Comparison of ENCODE assay signal across 24 cellular contexts in the genomic region with DNA sequence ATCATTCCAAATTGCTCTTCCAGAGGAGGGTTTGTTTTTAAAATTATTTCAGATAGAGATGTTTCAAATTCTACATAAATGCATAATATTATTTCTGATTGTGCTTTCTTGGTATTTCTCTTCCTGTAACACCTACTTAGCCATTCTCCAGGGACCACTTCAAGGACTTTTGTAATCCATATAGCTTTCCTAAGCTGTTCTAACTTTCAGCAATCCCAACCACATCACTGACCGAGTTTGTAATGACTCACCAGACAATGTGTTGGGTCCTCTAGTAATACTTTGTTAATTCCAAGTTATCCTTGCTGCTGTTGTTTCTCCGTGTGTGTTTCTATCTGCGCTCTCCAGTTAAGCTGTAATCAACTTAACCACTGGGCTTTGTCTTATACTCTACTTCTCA.
DNase-seq lines count a peak whose midpoint lies in the region; ATAC-seq and TF ChIP-seq lines count a peak whose summit lies in the region.
"Had no signal": no experiment of that assay in that cellular context is flagged by ENCODE, and none has a peak within 500 bp of the region (broad histone marks: within the 10 kb centered on the region; RNA-seq: fewer than 3 reads in every experiment).

No MANE protein-coding gene starts in this region.

- no peak overlapping the region for H3K23ac ChIP-seq in H9 (ENCODE audit: insufficient read length, low read depth, low read length)

- H3K27ac ChIP-seq in left ventricle myocardium inferior (replicated peaks): no peak overlapping the region
- no peak overlapping the region for H3K27ac ChIP-seq in left lung
- no peak overlapping the region for H3K27ac ChIP-seq in H9 (ENCODE audit: insufficient read length, low read depth, low read length)
- H3K27ac ChIP-seq: epithelial cell of prostate, HL-60 had no signal

- no peak overlapping the region for H3K4me3 Mint-ChIP-seq in H9
- H3K4me3 Mint-ChIP-seq: activated naive CD4-positive, alpha-beta T cell treated with anti-CD3 and anti-CD28 coated beads for 36 hours; CD14-positive monocyte; GM23338 had no signal

- H4K5ac ChIP-seq in H9 (ENCODE audit: insufficient read length, low read depth, low read length): no peak overlapping the region

- no peaks in the 10 kb centered on the region for H3K9me3 Mint-ChIP-seq in H9
- H3K9me3 Mint-ChIP-seq: activated naive CD4-positive, alpha-beta T cell treated with anti-CD3 and anti-CD28 coated beads for 36 hours had no signal

- H3K9me3 ChIP-seq in left ventricle myocardium inferior (replicated peaks): no peaks in the 10 kb centered on the region
- no peaks in the 10 kb centered on the region for H3K9me3 ChIP-seq in left lung
- no peaks in the 10 kb centered on the region for H3K9me3 ChIP-seq in H9 (ENCODE audit: control insufficient read depth, low read depth, low read length)
- H3K9me3 ChIP-seq in MG63: no peaks in the 10 kb centered on the region

- H2BK5ac ChIP-seq in H9 (ENCODE audit: insufficient read length, low read length): no peak overlapping the region

- H3K4me1 ChIP-seq in left ventricle myocardium inferior (peaks cover 8% of the 10 kb centered on the region), left lung (no peaks in the 10 kb centered on the region), H9 (ENCODE audit: insufficient read depth, low read length) (no peaks in the 10 kb centered on the region; the same call in 1 of the 2 replicates)

- H3K14ac ChIP-seq in H9 (ENCODE audit: insufficient read depth, low read length): no peak overlapping the region

- no peak overlapping the region for H2AK5ac ChIP-seq in H9 (ENCODE audit: insufficient read length, low read length)

- H2BK12ac ChIP-seq in H9 (ENCODE audit: insufficient read length, low read depth, low read length): no peak overlapping the region

- no peak overlapping the region for H2BK120ac ChIP-seq in H9 (ENCODE audit: low read depth, low read length, poor library complexity, severe bottlenecking)

- no peaks in the 10 kb centered on the region for H3K79me2 ChIP-seq in H9 (ENCODE audit: insufficient read depth, low read length)

- H3K27me3 Mint-ChIP-seq in H9 (ENCODE audit: low read depth): peaks cover 2% of the 10 kb centered on the region

- peak; percentile 43 for ATAC-seq in left ventricle myocardium superior
- ATAC-seq in left lung: peak; percentile 76
- ATAC-seq in HG03097 (IDR thresholded peaks at IDR 0.05; ENCODE audit: low FRiP score, unreplicated experiment): no peak
- ATAC-seq: GM23338, Right ventricle myocardium inferior had no signal

- intact Hi-C loops in left ventricle myocardium superior (cut with micrococcal nuclease) (no loop called here), left ventricle myocardium inferior (cut with micrococcal nuclease) (no loop called here), left lung (cut with DNase I) (no loop called here)

- TF ChIP-seq CTCF in left ventricle myocardium inferior (IDR thresholded peaks at IDR 0.05; ENCODE audit: borderline replicate concordance) (no peak), cardiac fibroblast (IDR thresholded peaks at IDR 0.05; ENCODE audit: low read depth, low read length) (no peak), left lung (IDR thresholded peaks at IDR 0.05) (no peak), H9 (conservative IDR thresholded peaks at IDR 0.05) (no peak)

- H3K36me3 Mint-ChIP-seq in H9 (ENCODE audit: insufficient read depth in 1 of 3, low read depth in 3 of 3): no peaks in the 10 kb centered on the region
- H3K36me3 Mint-ChIP-seq: CD14-positive monocyte had no signal

- no peaks in the 10 kb centered on the region for H3K23me2 ChIP-seq in H9 (ENCODE audit: insufficient read length, low read depth, low read length, poor library complexity, severe bottlenecking)

- H3K4me3 ChIP-seq in left ventricle myocardium inferior: no peak overlapping the region
- H3K4me3 ChIP-seq in cardiac fibroblast (replicated peaks in 1 of 2; ENCODE audit: low read depth in 2 of 2, low read length in 2 of 2): no peak overlapping the region
- no peak overlapping the region for H3K4me3 ChIP-seq in left lung
- H3K4me3 ChIP-seq in MG63: no peak overlapping the region
- H3K4me3 ChIP-seq: GM23338 had no signal

- WGBS in H9 (ENCODE audit: extremely low coverage, insufficient read length, low lambda C conversion rate): no CpG with 5 or more reads among the region's 3 CpGs

- H2BK15ac ChIP-seq in H9 (ENCODE audit: low read depth, low read length): no peak overlapping the region

- H3K27me3 ChIP-seq in left ventricle myocardium inferior (ENCODE audit: low read depth) (no peaks in the 10 kb centered on the region), left lung (no peaks in the 10 kb centered on the region), H9 (ENCODE audit: insufficient read depth, low read length) (no peaks in the 10 kb centered on the region), MG63 (no peaks in the 10 kb centered on the region)

- H3K9ac ChIP-seq in H9 (ENCODE audit: extremely low read depth, insufficient read length, low read length): no peak overlapping the region

- no peak overlapping the region for H3T11ph ChIP-seq in H9 (ENCODE audit: low read length)

- H3K79me1 ChIP-seq in H9 (ENCODE audit: insufficient read depth, low read depth, low read length, poor library complexity, severe bottlenecking): no peaks in the 10 kb centered on the region

- no peak overlapping the region for H2BK20ac ChIP-seq in H9 (ENCODE audit: low read depth, low read length, poor library complexity, severe bottlenecking)

- H2AFZ ChIP-seq in H9 (ENCODE audit: low read length): no peak overlapping the region
- H2AFZ ChIP-seq: GM23338 had no signal

- no peak for DNase-seq in left ventricle myocardium superior
- no peak for DNase-seq in left ventricle myocardium inferior
- DNase-seq in cardiac fibroblast (ENCODE audit: low read depth in 2 of 2): peak; percentile 49 to 85
- DNase-seq in left lung: no peak
- no peak for DNase-seq in H9
- no peak for DNase-seq in germinal center (ENCODE audit: low spot score)
- DNase-seq in MG63: no peak
- DNase-seq: 8988T; activated CD4-positive, alpha-beta T cell treated with anti-CD3 and anti-CD28 coated beads, Interleukin-2, amount 50 U/mL, for 4 hours; activated naive CD4-positive, alpha-beta T cell treated with anti-CD3 and anti-CD28 coated beads for 36 hours; dermis blood vessel endothelial cell; DMS53; KBM-7; mesendoderm; NCI-H1092; NCI-H2081 treated with DMSO at 0.1 percent for 48 hours; NCI-H524 treated with DMSO at 0.1 percent for 48 hours; T-helper 1 cell had no signal

- no peaks in the 10 kb centered on the region for H4K20me1 ChIP-seq in H9 (ENCODE audit: control insufficient read depth, insufficient read depth, insufficient read length)

- H3K4ac ChIP-seq in H9 (ENCODE audit: low read depth, low read length): no peak overlapping the region

- H3K36me3 ChIP-seq in left ventricle myocardium inferior: no peaks in the 10 kb centered on the region
- no peaks in the 10 kb centered on the region for H3K36me3 ChIP-seq in left lung
- H3K36me3 ChIP-seq in MG63: no peaks in the 10 kb centered on the region

- no peak overlapping the region for H3K27ac Mint-ChIP-seq in H9
- H3K27ac Mint-ChIP-seq: activated naive CD4-positive, alpha-beta T cell treated with anti-CD3 and anti-CD28 coated beads for 36 hours; CD14-positive monocyte; GM23338 had no signal

- H3K4me2 ChIP-seq in H9 (ENCODE audit: insufficient read depth, insufficient read length, low read length): no peak overlapping the region
- H3K4me2 ChIP-seq: GM23338 had no signal

- no peak overlapping the region for H4K91ac ChIP-seq in H9 (ENCODE audit: insufficient read length, low read depth, low read length)

- H3K56ac ChIP-seq in H9 (ENCODE audit: insufficient read length, low read depth, low read length): no peak overlapping the region

- no peak overlapping the region for H4K8ac ChIP-seq in H9 (replicated peaks; ENCODE audit: insufficient read length, low read depth, low read length)

- no peak overlapping the region for H3K18ac ChIP-seq in H9 (ENCODE audit: insufficient read length, low read depth, low read length)

- H3K4me1 Mint-ChIP-seq in H9: peaks cover 5 to 8% of the 10 kb centered on the region in 2 experiments
- H3K4me1 Mint-ChIP-seq: CD14-positive monocyte had no signal

Comparison
In these comparisons a context has a peak if more than half of its experiments do, and no peak if none do; other contexts are left out.
1. DNase-seq: peak in cardiac fibroblast (2 of 2); none in left ventricle myocardium superior (single experiment), left ventricle myocardium inferior (single experiment), left lung (0 of 2), H9 (single experiment), germinal center (single experiment) and MG63 (single experiment).